ENCODE assay signal across 1 cellular context in the genomic region with DNA sequence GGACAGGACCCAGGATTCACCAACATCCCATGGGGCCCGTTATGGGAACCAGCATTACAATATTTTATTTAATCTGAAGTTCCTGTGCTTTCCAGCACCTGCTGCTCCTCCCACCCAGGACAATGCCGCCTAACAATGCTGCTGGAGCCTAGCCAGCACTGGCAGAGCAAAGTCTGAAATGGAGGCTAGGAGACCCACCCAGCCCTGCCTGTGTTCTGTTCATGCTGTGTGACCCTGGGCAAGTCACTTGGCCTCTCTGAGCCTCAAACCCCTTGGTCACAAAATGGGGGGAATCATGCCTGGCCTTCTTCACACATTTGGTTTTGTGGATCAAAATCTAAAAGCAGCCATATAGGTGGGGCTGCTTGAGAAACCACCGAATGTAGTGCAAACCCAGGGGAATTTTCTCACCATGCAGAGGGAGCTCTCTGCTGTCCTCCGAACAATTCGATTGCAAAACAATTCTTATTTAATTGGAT.
TF ChIP-seq lines count a peak whose summit lies in the region.

No MANE protein-coding gene starts in this region.

TF ChIP-seq in H1, 55 proteins besides CTCF, POLR2A, EP300 and RAD21:
- TF ChIP-seq SUZ12 (IDR thresholded peaks at IDR 0.05; ENCODE audit: low read length) (no peak), KDM1A (IDR thresholded peaks at IDR 0.05; ENCODE audit: borderline replicate concordance, low read length) (peak; percentile 93)
TF ChIP-seq in H1: peak in this region for 1.
